In the genomic region with DNA sequence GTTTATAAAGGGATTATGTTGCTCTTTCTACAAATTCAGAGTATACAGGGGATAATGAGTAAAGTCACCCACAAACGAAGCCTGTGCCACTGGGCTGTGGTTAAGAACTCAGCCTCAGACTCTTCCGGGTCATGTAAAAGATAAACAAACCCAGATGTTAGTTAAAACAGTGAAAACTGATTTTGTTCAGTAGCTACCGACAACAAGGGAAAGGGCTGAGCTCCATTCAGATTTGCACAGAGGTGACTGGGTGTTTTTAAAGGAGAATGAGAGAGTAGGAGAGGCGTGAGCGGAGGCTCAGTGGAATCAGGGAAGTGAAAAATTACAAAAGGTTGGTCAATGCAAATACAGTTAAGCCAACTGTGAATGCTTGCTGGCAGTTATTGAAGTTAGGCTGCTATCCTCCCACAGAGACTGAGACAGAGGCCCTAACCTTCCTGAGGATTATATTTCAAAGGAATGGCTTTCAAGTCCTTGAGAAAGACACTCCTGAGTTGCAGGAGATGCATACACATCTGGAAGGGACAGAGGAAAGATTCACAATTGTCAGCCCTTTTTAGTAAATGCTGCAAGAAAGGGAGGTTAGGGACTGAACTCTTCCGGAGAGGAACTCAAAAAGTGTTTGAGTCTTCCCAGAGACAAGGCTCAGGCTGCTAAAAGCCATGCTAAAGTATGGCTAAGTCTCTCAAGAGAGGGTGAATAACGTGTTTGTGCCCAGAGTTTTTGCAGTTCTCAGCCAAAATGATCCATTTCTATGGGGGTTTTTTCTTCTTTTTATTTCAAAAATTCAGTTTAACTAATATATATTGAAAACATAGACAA, we compare ENCODE assay signal across 10 cellular contexts. TPM values are rescaled to one million over a fixed set of nuclear protein-coding genes. Genes with fewer than 3 reads are reported as not detected.
DNase-seq lines count a peak whose midpoint lies in the region; ATAC-seq and TF ChIP-seq lines count a peak whose summit lies in the region.
"Had no signal": no experiment of that assay in that cellular context is flagged by ENCODE, and none has a peak within 500 bp of the region (broad histone marks: within the 10 kb centered on the region; RNA-seq: fewer than 3 reads in every experiment).

No MANE protein-coding gene starts in this region.

- CTCF ChIA-PET in Calu3 (lab: Charles Lee): interaction anchor here (0.5 kb wide), 1 partner anchor 1595 kb away, joined by 3 read pairs; no protein-coding TSS in a partner anchor
- CTCF ChIA-PET in OCI-LY7 (lab: Charles Lee; ENCODE audit: unreplicated experiment): no interaction called here

- no peaks in the 10 kb centered on the region for H3K9me3 Mint-ChIP-seq in Calu3 (ENCODE audit: low read depth, unreplicated experiment)
- H3K9me3 Mint-ChIP-seq in immature natural killer cell: peaks cover 0 to 2% (median 0%) of the 10 kb centered on the region in 6 donors

- H3K9me3 ChIP-seq in OCI-LY7 (ENCODE audit: low read length): no peaks in the 10 kb centered on the region; the same call in 1 of the 2 replicates

- no peaks in the 10 kb centered on the region for H3K27me3 Mint-ChIP-seq in Calu3 (ENCODE audit: unreplicated experiment)
- peaks cover 0 to 4% (median 1%) of the 10 kb centered on the region in 3 donors for H3K27me3 Mint-ChIP-seq in immature natural killer cell (ENCODE audit: low read depth in 3 of 3)

- H3K27ac ChIP-seq in OCI-LY7 (ENCODE audit: low read depth, low read length, poor library complexity, severe bottlenecking): peak overlapping the region; percentile 90
- H3K27ac ChIP-seq in brain microvascular endothelial cell: no peak overlapping the region
- H3K27ac ChIP-seq: KMS-11 had no signal

- H3K27me3 ChIP-seq in brain microvascular endothelial cell (replicated peaks): no peaks in the 10 kb centered on the region

- POLR2A ChIA-PET in OCI-LY7 (lab: Charles Lee): interaction anchor here (0.6 to 2.0 kb wide), 10 partner anchors 14 to 303 kb away, joined by 3 to 16 read pairs (median 3); partner anchors contain the start of genes PRKACB and SAMD13

- H3K36me3 ChIP-seq in OCI-LY7 (ENCODE audit: insufficient read depth, low read length) (no peaks in the 10 kb centered on the region; the same call in 1 of the 2 replicates), brain microvascular endothelial cell (replicated peaks) (no peaks in the 10 kb centered on the region)

- H3K4me1 Mint-ChIP-seq in Calu3 (ENCODE audit: low read depth, unreplicated experiment): peaks cover 59% of the 10 kb centered on the region
- H3K4me1 Mint-ChIP-seq in immature natural killer cell: peaks cover 16 to 20% of the 10 kb centered on the region in 2 donors

- peak overlapping the region; percentile 92 for H3K4me2 ChIP-seq in OCI-LY7 (ENCODE audit: low read length)
- H3K4me2 ChIP-seq: KMS-11 had no signal

- intact Hi-C loops in Calu3 (cut with micrococcal nuclease; ENCODE audit: unreplicated experiment) (loop anchor here (10.0 kb wide), 1 partner anchor 93 kb away; no protein-coding TSS in a partner anchor), OCI-LY7 (cut with micrococcal nuclease; ENCODE audit: unreplicated experiment) (loop anchor here (1.0 to 5.0 kb wide), 2 partner anchors 30 to 236 kb away; partner anchors contain the start of genes GNG5, SAMD13 and SPATA1)

- no peaks in the 10 kb centered on the region for H4K20me1 ChIP-seq in OCI-LY7 (ENCODE audit: insufficient read depth, low read length)

- peak overlapping the region; percentile 42 for H3K4me3 Mint-ChIP-seq in Calu3 (ENCODE audit: low read depth, unreplicated experiment)
- peak overlapping the region; percentile 28 to 77 (median 64) for H3K4me3 Mint-ChIP-seq in immature natural killer cell

- no peaks in the 10 kb centered on the region for H3K79me2 ChIP-seq in OCI-LY7 (ENCODE audit: insufficient read depth, low read depth, low read length)

- H3K9me2 ChIP-seq in OCI-LY7 (ENCODE audit: insufficient read depth, low read length): no peaks in the 10 kb centered on the region

- DNase-seq in Calu3 (peak; percentile 18), OCI-LY7 (ENCODE audit: low spot score) (peak; percentile 85), immature natural killer cell (peak in 2 of 3 donors; percentile 20 to 28), NK-92 (lab: John Stamatoyannopoulos, UW; ENCODE audit: unreplicated experiment) (no peak), brain microvascular endothelial cell (no peak)
- no peak for DNase-seq in activated effector memory CD4-positive, alpha-beta T cell treated with Interleukin-2 at 50 U/mL for 16 hours

- no peaks in the 10 kb centered on the region for H3K36me3 Mint-ChIP-seq in Calu3 (ENCODE audit: insufficient read depth, unreplicated experiment)
- H3K36me3 Mint-ChIP-seq in immature natural killer cell: no peaks in the 10 kb centered on the region

- H2AFZ ChIP-seq in OCI-LY7 (ENCODE audit: low read length): peak overlapping the region; percentile 88

- BruUV-seq in Calu3 (replicated peaks; lab: Mats Ljungman, UMichigan): no TSS peak
- BruUV-seq in OCI-LY7 (replicated peaks; lab: Mats Ljungman, UMichigan): TSS peak; percentile 95

- TF ChIP-seq CTCF in Calu3 (IDR thresholded peaks at IDR 0.05; ENCODE audit: unreplicated experiment) (no peak), OCI-LY7 (conservative IDR thresholded peaks at IDR 0.05; ENCODE audit: low read length) (no peak), brain microvascular endothelial cell (IDR thresholded peaks at IDR 0.05; ENCODE audit: low read depth, low read length, missing control alignments) (no peak)

- in situ Hi-C loops in brain microvascular endothelial cell (cut with HindIII; ENCODE audit: low pct_ligation_motif_present, low sequenced_read_pairs): no loop called here

- H3K27ac Mint-ChIP-seq in Calu3 (ENCODE audit: unreplicated experiment) (peak overlapping the region; percentile 87), immature natural killer cell (peak overlapping the region; percentile 71 to 95 (median 88))

- H3K4me1 ChIP-seq in OCI-LY7 (ENCODE audit: insufficient read depth, low read length, poor library complexity, severe bottlenecking): peaks cover 30% of the 10 kb centered on the region

- peak overlapping the region; percentile 57 for H3K4me3 ChIP-seq in OCI-LY7 (ENCODE audit: low read depth, low read length, poor library complexity, severe bottlenecking)
- no peak overlapping the region for H3K4me3 ChIP-seq in brain microvascular endothelial cell (ENCODE audit: low read depth, low read length)
- H3K4me3 ChIP-seq: lung had no signal

- peak; percentile 92 for ATAC-seq in GM19372 (IDR thresholded peaks at IDR 0.05; ENCODE audit: low read depth, unreplicated experiment)
- peak; percentile 96 for ATAC-seq in HG03159 (IDR thresholded peaks at IDR 0.05; ENCODE audit: unreplicated experiment)

RNA-seq across cellular contexts. Expression of gene SAMD13, which starts 29.8 kb away (rescaled TPM):
- 1.7 and 1.8 TPM in 2 replicates for total RNA-seq in Calu3 (2022)
- total RNA-seq in OCI-LY7 (2014; rRNA removed; shearing (Covaris generic)): 5.6 and 5.7 TPM in 2 replicates
- total RNA-seq in OCI-LY7 (2022): 5.4 and 8.0 TPM in 2 replicates
- polyA plus RNA-seq in immature natural killer cell: 1 to 10 TPM in 1 of 3 donors, not detected in 2; 1.2 TPM

Comparison
In these comparisons a context has a peak if more than half of its experiments do, and no peak if none do; other contexts are left out.
1. DNase-seq: peak in Calu3 (single experiment), OCI-LY7 (single experiment) and immature natural killer cell (2 of 3); none in NK-92 (single experiment), activated effector memory CD4-positive, alpha-beta T cell treated with Interleukin-2 at 50 U/mL for 16 hours (single experiment) and brain microvascular endothelial cell (single experiment).